Comparison of ENCODE assay signal across 12 cellular contexts in the genomic region with DNA sequence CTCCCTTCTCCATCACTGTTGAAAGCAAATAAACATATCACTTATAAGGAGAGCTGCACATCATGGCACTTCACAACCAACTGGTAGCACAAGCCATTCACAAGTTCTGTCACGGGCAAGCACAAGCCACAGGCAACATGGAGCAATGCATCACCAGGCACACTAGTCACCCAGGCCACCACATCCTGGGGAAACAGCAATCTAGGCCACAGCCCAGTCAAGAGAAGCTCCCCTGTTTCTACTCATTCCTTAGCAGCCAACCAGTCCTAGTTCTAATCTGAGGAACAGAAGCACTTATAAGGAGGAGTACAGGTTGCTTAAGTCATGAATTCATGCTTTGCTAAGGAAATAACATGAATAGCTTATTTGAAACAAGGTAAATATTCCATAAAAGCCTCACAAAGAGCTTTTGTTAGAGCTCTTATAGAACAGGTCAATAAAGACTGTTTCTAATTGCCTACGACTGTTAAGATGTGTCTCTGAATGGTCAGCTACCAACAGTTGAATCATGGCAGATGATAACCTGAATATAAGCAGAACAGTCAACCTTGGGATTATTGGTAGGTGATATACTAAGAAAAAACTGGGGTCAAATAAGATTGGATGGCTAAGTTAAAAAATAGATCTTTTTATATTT.
DNase-seq lines count a peak whose midpoint lies in the region; ATAC-seq and TF ChIP-seq lines count a peak whose summit lies in the region.
"Had no signal": no experiment of that assay in that cellular context is flagged by ENCODE, and none has a peak within 500 bp of the region (broad histone marks: within the 10 kb centered on the region; RNA-seq: fewer than 3 reads in every experiment).

No MANE protein-coding gene starts in this region.

- no peaks in the 10 kb centered on the region for H3K9me3 ChIP-seq in CD4-positive, alpha-beta T cell (ENCODE audit: control insufficient read depth, low read length)

- POLR2A ChIA-PET in CD4-positive, alpha-beta T cell (lab: Charles Lee), result interaction anchor here (0.6 to 11.8 kb wide), 4 partner anchors 9 to 17 kb away, joined by 3 to 131 read pairs (median 4); no protein-coding TSS in a partner anchor

- ATAC-seq in CD4-positive, alpha-beta T cell (ENCODE audit: poor library complexity), result peak; percentile 80
- peak; percentile 38 for ATAC-seq in GM21529 (IDR thresholded peaks at IDR 0.05; ENCODE audit: unreplicated experiment)
- ATAC-seq in activated naive CD8-positive, alpha-beta T cell treated with anti-CD3 and anti-CD28 coated beads, Interleukin-2, amount 50 U/mL, for 24 hours, result peak; percentile 93

- H3K27ac ChIP-seq in CD4-positive, alpha-beta T cell (ENCODE audit: low read depth, low read length), result no peak overlapping the region
- H3K27ac ChIP-seq: hepatocyte, PC-9 had no signal

- H3K4me1 Mint-ChIP-seq in CD4-positive, alpha-beta T cell (ENCODE audit: low read depth), result peaks cover 45% of the 10 kb centered on the region
- peaks cover 25% of the 10 kb centered on the region for H3K4me1 Mint-ChIP-seq in T-helper 1 cell treated with Interleukin-12 subunit alpha and Interleukin-12 subunit beta and Interleukin-4 antibody, amounts not matched to agents 30 μg/mL and 1 μg/mL, for 36 hours (ENCODE audit: low read depth)
- peaks cover 82% of the 10 kb centered on the region for H3K4me1 Mint-ChIP-seq in activated naive CD8-positive, alpha-beta T cell treated with anti-CD3 and anti-CD28 coated beads, Interleukin-2, amount 50 U/mL, for 24 hours
- H3K4me1 Mint-ChIP-seq in nephron progenitor cell, result no peaks in the 10 kb centered on the region
- peaks cover 3% of the 10 kb centered on the region for H3K4me1 Mint-ChIP-seq in chondrocyte (ENCODE audit: low read depth)
- H3K4me1 Mint-ChIP-seq: naive B cell had no signal

- CTCF ChIA-PET in CD4-positive, alpha-beta T cell (lab: Charles Lee), result interaction anchor here (0.7 kb wide), 1 partner anchor 1792 kb away, joined by 3 read pairs; no protein-coding TSS in a partner anchor

- peaks cover 61% of the 10 kb centered on the region for H3K36me3 Mint-ChIP-seq in CD4-positive, alpha-beta T cell (ENCODE audit: low read depth)
- H3K36me3 Mint-ChIP-seq in T-helper 1 cell treated with Interleukin-12 subunit alpha and Interleukin-12 subunit beta and Interleukin-4 antibody, amounts not matched to agents 30 μg/mL and 1 μg/mL, for 36 hours (ENCODE audit: low read depth), result peaks cover 9% of the 10 kb centered on the region
- peaks cover 48% of the 10 kb centered on the region for H3K36me3 Mint-ChIP-seq in activated naive CD8-positive, alpha-beta T cell treated with anti-CD3 and anti-CD28 coated beads, Interleukin-2, amount 50 U/mL, for 24 hours (ENCODE audit: low read depth)
- H3K36me3 Mint-ChIP-seq in nephron progenitor cell (ENCODE audit: low read depth) (peaks cover 12% of the 10 kb centered on the region), chondrocyte (ENCODE audit: low read depth) (peaks cover 4% of the 10 kb centered on the region)
- H3K36me3 Mint-ChIP-seq: naive B cell had no signal

- TF ChIP-seq CTCF in CD4-positive, alpha-beta T cell (IDR thresholded peaks at IDR 0.05), result no peak
- TF ChIP-seq CTCF in nephron progenitor cell (IDR thresholded peaks at IDR 0.05), result no peak
- TF ChIP-seq CTCF in chondrocyte (IDR thresholded peaks at IDR 0.05), result no peak

- no peaks in the 10 kb centered on the region for H3K9me3 Mint-ChIP-seq in CD4-positive, alpha-beta T cell
- no peaks in the 10 kb centered on the region for H3K9me3 Mint-ChIP-seq in T-helper 1 cell treated with Interleukin-12 subunit alpha and Interleukin-12 subunit beta and Interleukin-4 antibody, amounts not matched to agents 30 μg/mL and 1 μg/mL, for 36 hours
- peaks cover 3% of the 10 kb centered on the region for H3K9me3 Mint-ChIP-seq in activated naive CD8-positive, alpha-beta T cell treated with anti-CD3 and anti-CD28 coated beads, Interleukin-2, amount 50 U/mL, for 24 hours
- H3K9me3 Mint-ChIP-seq in nephron progenitor cell (no peaks in the 10 kb centered on the region), chondrocyte (ENCODE audit: low read depth) (peaks cover 4% of the 10 kb centered on the region)

- H3K4me3 Mint-ChIP-seq in CD4-positive, alpha-beta T cell, result peak overlapping the region; percentile 51
- peak overlapping the region; percentile 14 for H3K4me3 Mint-ChIP-seq in T-helper 1 cell treated with Interleukin-12 subunit alpha and Interleukin-12 subunit beta and Interleukin-4 antibody, amounts not matched to agents 30 μg/mL and 1 μg/mL, for 36 hours
- peak overlapping the region; percentile 32 for H3K4me3 Mint-ChIP-seq in activated naive CD8-positive, alpha-beta T cell treated with anti-CD3 and anti-CD28 coated beads, Interleukin-2, amount 50 U/mL, for 24 hours
- H3K4me3 Mint-ChIP-seq in nephron progenitor cell, result no peak overlapping the region
- H3K4me3 Mint-ChIP-seq in chondrocyte (ENCODE audit: unreplicated experiment), result no peak overlapping the region
- H3K4me3 Mint-ChIP-seq: naive B cell had no signal

- H3K27ac Mint-ChIP-seq in CD4-positive, alpha-beta T cell, result peak overlapping the region; percentile 77
- H3K27ac Mint-ChIP-seq in T-helper 1 cell treated with Interleukin-12 subunit alpha and Interleukin-12 subunit beta and Interleukin-4 antibody, amounts not matched to agents 30 μg/mL and 1 μg/mL, for 36 hours, result peak overlapping the region; percentile 57
- peak overlapping the region; percentile 93 for H3K27ac Mint-ChIP-seq in activated naive CD8-positive, alpha-beta T cell treated with anti-CD3 and anti-CD28 coated beads, Interleukin-2, amount 50 U/mL, for 24 hours
- H3K27ac Mint-ChIP-seq in nephron progenitor cell (no peak overlapping the region), chondrocyte (ENCODE audit: unreplicated experiment) (no peak overlapping the region)
- H3K27ac Mint-ChIP-seq: naive B cell had no signal

- H3K27me3 Mint-ChIP-seq in CD4-positive, alpha-beta T cell, result no peaks in the 10 kb centered on the region
- H3K27me3 Mint-ChIP-seq in T-helper 1 cell treated with Interleukin-12 subunit alpha and Interleukin-12 subunit beta and Interleukin-4 antibody, amounts not matched to agents 30 μg/mL and 1 μg/mL, for 36 hours (ENCODE audit: low read depth), result no peaks in the 10 kb centered on the region
- no peaks in the 10 kb centered on the region for H3K27me3 Mint-ChIP-seq in activated naive CD8-positive, alpha-beta T cell treated with anti-CD3 and anti-CD28 coated beads, Interleukin-2, amount 50 U/mL, for 24 hours
- no peaks in the 10 kb centered on the region for H3K27me3 Mint-ChIP-seq in nephron progenitor cell (ENCODE audit: low read depth, poor library complexity)
- no peaks in the 10 kb centered on the region for H3K27me3 Mint-ChIP-seq in chondrocyte (ENCODE audit: low read depth)
- H3K27me3 Mint-ChIP-seq: naive B cell had no signal

- no peaks in the 10 kb centered on the region for H3K27me3 ChIP-seq in CD4-positive, alpha-beta T cell (ENCODE audit: control insufficient read depth, insufficient read depth, low read length)
- H3K27me3 ChIP-seq: hepatocyte had no signal

- DNase-seq in CD4-positive, alpha-beta T cell, result peak in 6 of 10 experiments; percentile 4 to 19 (median 8)
- peak; percentile 68 for DNase-seq in activated naive CD8-positive, alpha-beta T cell treated with anti-CD3 and anti-CD28 coated beads, Interleukin-2, amount 50 U/mL, for 24 hours
- DNase-seq in NCI-H2107 treated with DMSO at 0.1 percent for 48 hours (lab: John Stamatoyannopoulos, UW; ENCODE audit: unreplicated experiment) (no peak), nephron progenitor cell (no peak), head of caudate nucleus (no peak), chondrocyte (ENCODE audit: low spot score) (no peak)
- DNase-seq: AML-193, naive B cell, PC-9 had no signal

- intact Hi-C loops in CD4-positive, alpha-beta T cell (cut with DNase I, micrococcal nuclease), result no loop called here
- intact Hi-C loops in head of caudate nucleus (cut with DNase I), result no loop called here

Comparison
In these comparisons a context has a peak if more than half of its experiments do, and no peak if none do; other contexts are left out.
1. ATAC-seq: peak in every context shown above with its lines; median percentile 93 in activated naive CD8-positive, alpha-beta T cell treated with anti-CD3 and anti-CD28 coated beads, Interleukin-2, amount 50 U/mL, for 24 hours; 80 in CD4-positive, alpha-beta T cell; 38 in GM21529.
2. DNase-seq: peak in CD4-positive, alpha-beta T cell (6 of 10) and activated naive CD8-positive, alpha-beta T cell treated with anti-CD3 and anti-CD28 coated beads, Interleukin-2, amount 50 U/mL, for 24 hours (single experiment); none in NCI-H2107 treated with DMSO at 0.1 percent for 48 hours (single experiment), nephron progenitor cell (single experiment), head of caudate nucleus (0 of 42) and chondrocyte (single experiment).
3. H3K27ac Mint-ChIP-seq: peak in CD4-positive, alpha-beta T cell (single experiment), T-helper 1 cell treated with Interleukin-12 subunit alpha and Interleukin-12 subunit beta and Interleukin-4 antibody, amounts not matched to agents 30 μg/mL and 1 μg/mL, for 36 hours (single experiment) and activated naive CD8-positive, alpha-beta T cell treated with anti-CD3 and anti-CD28 coated beads, Interleukin-2, amount 50 U/mL, for 24 hours (single experiment); none in nephron progenitor cell (single experiment) and chondrocyte (single experiment).
4. H3K4me3 Mint-ChIP-seq: peak in CD4-positive, alpha-beta T cell (single experiment), T-helper 1 cell treated with Interleukin-12 subunit alpha and Interleukin-12 subunit beta and Interleukin-4 antibody, amounts not matched to agents 30 μg/mL and 1 μg/mL, for 36 hours (single experiment) and activated naive CD8-positive, alpha-beta T cell treated with anti-CD3 and anti-CD28 coated beads, Interleukin-2, amount 50 U/mL, for 24 hours (single experiment); none in nephron progenitor cell (single experiment) and chondrocyte (single experiment).